ENCODE assay signal across 23 cellular contexts in genomic region chr20:560680-561079, GRCh38. TPM values are rescaled to one million over a fixed set of nuclear protein-coding genes. Genes with fewer than 3 reads are reported as not detected.
"Had no signal": no experiment of that assay in that cellular context is flagged by ENCODE, and none has a peak within 500 bp of the region (broad histone marks: within the 10 kb centered on the region; RNA-seq: fewer than 3 reads in every experiment).

No MANE protein-coding gene starts in this region.

- H3K36me3 Mint-ChIP-seq: stimulated activated memory B cell treated with anti-CD40 and anti-IgM and Interleukin-4, amounts not matched to agents 10 μg/mL and 1 μg/mL and 100 μg/mL, for 72 hours had no signal

- H3K27ac Mint-ChIP-seq: activated CD4-positive, alpha-beta T cell treated with anti-CD3 and anti-CD28 coated beads for 36 hours; activated CD8-positive, alpha-beta T cell treated with anti-CD3 and anti-CD28 coated beads for 36 hours; activated naive CD8-positive, alpha-beta T cell treated with anti-CD3 and anti-CD28 coated beads, Interleukin-2, amount 50 U/mL, for 24 hours; activated T-helper 1 cell treated with anti-CD3 and anti-CD28 coated beads, Interleukin-12 subunit alpha, Interleukin-12 subunit beta, Interleukin-2, Interleukin-4 antibody, amounts not matched to agents 30 ng/mL and 10 ng/mL and 1 ng/mL, durations not matched to agents 14 hours and 24 hours and 36 hours; nephron progenitor cell; stimulated activated memory B cell treated with anti-CD40 and anti-IgM and Interleukin-4, amounts not matched to agents 10 μg/mL and 1 μg/mL and 100 μg/mL, for 72 hours had no signal

- H3K9me3 ChIP-seq: gastroesophageal sphincter, tibial artery, uterus had no signal

- H3K4me1 ChIP-seq: gastroesophageal sphincter, tibial artery, uterus had no signal

- FAIRE-seq: astrocyte, kidney had no signal

- DNase-seq: activated CD4-positive, alpha-beta T cell treated with anti-CD3 and anti-CD28 coated beads for 36 hours; activated CD8-positive, alpha-beta memory T cell treated with anti-CD3 and anti-CD28 coated beads, Interleukin-2, amount 50 U/mL, for 48 hours; activated CD8-positive, alpha-beta T cell treated with anti-CD3 and anti-CD28 coated beads for 36 hours; activated naive CD4-positive, alpha-beta T cell; activated naive CD8-positive, alpha-beta T cell treated with anti-CD3 and anti-CD28 coated beads, Interleukin-2, amount 50 U/mL, for 24 hours; cortex of kidney; effector CD8-positive, alpha-beta T cell; kidney; left ventricle myocardium superior; mesenchymal stem cell; nephron progenitor cell; T1000; tibial artery; uterus had no signal

- H3K36me3 ChIP-seq: cardiac muscle cell, gastroesophageal sphincter, tibial artery, uterus had no signal

- H3K4me3 ChIP-seq: cardiac muscle cell, gastroesophageal sphincter, skin epidermis, tibial artery, uterus had no signal

- ATAC-seq: activated CD4-positive, alpha-beta T cell treated with anti-CD3 and anti-CD28 coated beads for 36 hours; activated CD8-positive, alpha-beta T cell treated with anti-CD3 and anti-CD28 coated beads for 36 hours; activated naive CD8-positive, alpha-beta T cell treated with anti-CD3 and anti-CD28 coated beads, Interleukin-2, amount 50 U/mL, for 24 hours; gastroesophageal sphincter; stimulated activated memory B cell treated with anti-CD40 and anti-IgM and Interleukin-4, amounts not matched to agents 10 μg/mL and 1 μg/mL and 100 μg/mL, for 72 hours had no signal

- H3K4me3 Mint-ChIP-seq: activated CD4-positive, alpha-beta T cell treated with anti-CD3 and anti-CD28 coated beads for 36 hours; activated CD8-positive, alpha-beta T cell treated with anti-CD3 and anti-CD28 coated beads for 36 hours; activated naive CD8-positive, alpha-beta T cell treated with anti-CD3 and anti-CD28 coated beads, Interleukin-2, amount 50 U/mL, for 24 hours; activated T-helper 1 cell treated with anti-CD3 and anti-CD28 coated beads, Interleukin-12 subunit alpha, Interleukin-12 subunit beta, Interleukin-2, Interleukin-4 antibody, amounts not matched to agents 30 ng/mL and 10 ng/mL and 1 ng/mL, durations not matched to agents 14 hours and 24 hours and 36 hours; nephron progenitor cell; stimulated activated memory B cell treated with anti-CD40 and anti-IgM and Interleukin-4, amounts not matched to agents 10 μg/mL and 1 μg/mL and 100 μg/mL, for 72 hours had no signal

- H3K4me1 Mint-ChIP-seq: activated CD4-positive, alpha-beta T cell treated with anti-CD3 and anti-CD28 coated beads for 36 hours; activated naive CD8-positive, alpha-beta T cell treated with anti-CD3 and anti-CD28 coated beads, Interleukin-2, amount 50 U/mL, for 24 hours had no signal

- H3K9me3 Mint-ChIP-seq: activated CD8-positive, alpha-beta T cell treated with anti-CD3 and anti-CD28 coated beads for 36 hours; activated naive CD8-positive, alpha-beta T cell treated with anti-CD3 and anti-CD28 coated beads, Interleukin-2, amount 50 U/mL, for 24 hours; activated T-helper 1 cell treated with anti-CD3 and anti-CD28 coated beads, Interleukin-12 subunit alpha, Interleukin-12 subunit beta, Interleukin-2, Interleukin-4 antibody, amounts not matched to agents 30 ng/mL and 10 ng/mL and 1 ng/mL, durations not matched to agents 14 hours and 24 hours and 36 hours; nephron progenitor cell; stimulated activated memory B cell treated with anti-CD40 and anti-IgM and Interleukin-4, amounts not matched to agents 10 μg/mL and 1 μg/mL and 100 μg/mL, for 72 hours had no signal

- H3K27me3 ChIP-seq: cardiac muscle cell, uterus had no signal

- H3K27ac ChIP-seq: cardiac muscle cell, gastroesophageal sphincter, skin epidermis, tibial artery, uterus, VCaP had no signal

RNA-seq across cellular contexts. Expression of gene TCF15, which starts 49.4 kb away (rescaled TPM):
- total RNA-seq: activated CD4-positive, alpha-beta T cell treated with anti-CD3 and anti-CD28 coated beads for 36 hours; astrocyte; osteoblast; renal cortical epithelial cell had no signal
